ENCODE assay signal across 9 cellular contexts in genomic region chr15:52466134-52466701, GRCh38.
DNase-seq lines count a peak whose midpoint lies in the region; ATAC-seq and TF ChIP-seq lines count a peak whose summit lies in the region.
"Had no signal": no experiment of that assay in that cellular context is flagged by ENCODE, and none has a peak within 500 bp of the region (broad histone marks: within the 10 kb centered on the region; RNA-seq: fewer than 3 reads in every experiment).

No MANE protein-coding gene starts in this region.

- ATAC-seq in GM21447 (IDR thresholded peaks at IDR 0.05; ENCODE audit: unreplicated experiment), result peak; percentile 90
- peak; percentile 73 for ATAC-seq in HG03575 (IDR thresholded peaks at IDR 0.05; ENCODE audit: extremely low read depth, insufficient number of reproducible peaks, low FRiP score, unreplicated experiment)
- ATAC-seq: K562 had no signal

- no peak overlapping the region for H3K4me3 ChIP-seq in neutrophil (ENCODE audit: low read depth in 1 of 2, low read length in 1 of 2)
- H3K4me3 ChIP-seq: K562 had no signal

- H3K27me3 ChIP-seq in neutrophil, result no peaks in the 10 kb centered on the region

- H3K27ac ChIP-seq in neutrophil, result peak overlapping the region; percentile 46

- peak; percentile 48 for DNase-seq in activated naive CD4-positive, alpha-beta T cell treated with anti-CD3 and anti-CD28 coated beads for 36 hours
- DNase-seq in DMS153 (lab: John Stamatoyannopoulos, UW), result no peak
- DNase-seq in NCI-H1694 (lab: John Stamatoyannopoulos, UW), result no peak
- DNase-seq in NCI-H1092 treated with DMSO at 0.1 percent for 48 hours (lab: John Stamatoyannopoulos, UW), result no peak

- H3K9me3 Mint-ChIP-seq in activated naive CD4-positive, alpha-beta T cell treated with anti-CD3 and anti-CD28 coated beads for 36 hours, result peaks cover 7% of the 10 kb centered on the region

- peak; percentile 71 for TF ChIP-seq CTCF in GM12873 (IDR thresholded peaks at IDR 0.05; ENCODE audit: insufficient read depth, low read depth, low read length, missing control alignments)
- TF ChIP-seq CTCF in neutrophil (IDR thresholded peaks at IDR 0.05), result no peak

- CTCF ChIA-PET in activated naive CD4-positive, alpha-beta T cell treated with anti-CD3 and anti-CD28 coated beads for 36 hours (lab: Charles Lee), result interaction anchor here (1.7 kb wide), 1 partner anchor 30 kb away, joined by 6 read pairs; no protein-coding TSS in a partner anchor

- no peaks in the 10 kb centered on the region for H3K27me3 Mint-ChIP-seq in activated naive CD4-positive, alpha-beta T cell treated with anti-CD3 and anti-CD28 coated beads for 36 hours (ENCODE audit: low read depth)

- intact Hi-C loops in activated naive CD4-positive, alpha-beta T cell treated with anti-CD3 and anti-CD28 coated beads for 36 hours (cut with micrococcal nuclease), result no loop called here

- no peaks in the 10 kb centered on the region for H3K36me3 ChIP-seq in neutrophil

- no peak overlapping the region for H3K4me3 Mint-ChIP-seq in activated naive CD4-positive, alpha-beta T cell treated with anti-CD3 and anti-CD28 coated beads for 36 hours

- H3K4me1 ChIP-seq in neutrophil (ENCODE audit: control insufficient read depth in 1 of 2, insufficient read depth in 1 of 2, low read depth in 1 of 2, low read length in 1 of 2), result peaks cover 26 to 49% of the 10 kb centered on the region in 2 experiments

- peaks cover 31% of the 10 kb centered on the region for H3K4me1 Mint-ChIP-seq in activated naive CD4-positive, alpha-beta T cell treated with anti-CD3 and anti-CD28 coated beads for 36 hours (ENCODE audit: low read depth)

- no peak overlapping the region for H3K27ac Mint-ChIP-seq in activated naive CD4-positive, alpha-beta T cell treated with anti-CD3 and anti-CD28 coated beads for 36 hours

- peaks cover 7% of the 10 kb centered on the region for H3K36me3 Mint-ChIP-seq in activated naive CD4-positive, alpha-beta T cell treated with anti-CD3 and anti-CD28 coated beads for 36 hours (ENCODE audit: low read depth)

- no peaks in the 10 kb centered on the region for H3K9me3 ChIP-seq in neutrophil
